In genomic region chr6:166977626-166978550, GRCh38 we compare ENCODE assay signal across 15 cellular contexts.
A peak's percentile ranks its signal among the peaks of the same experiment; 100 is the strongest.
DNase-seq lines count a peak whose midpoint lies in the region; ATAC-seq, FAIRE-seq and TF ChIP-seq lines count a peak whose summit lies in the region.
"Had no signal": no experiment of that assay in that cellular context is flagged by ENCODE, and none has a peak within 500 bp of the region (broad histone marks: within the 10 kb centered on the region; RNA-seq: fewer than 3 reads in every experiment).

No MANE protein-coding gene starts in this region.

- ATAC-seq in GM18511 (IDR thresholded peaks at IDR 0.05; ENCODE audit: unreplicated experiment), result no peak
- no peak for ATAC-seq in HG02588 (IDR thresholded peaks at IDR 0.05; ENCODE audit: unreplicated experiment)
- ATAC-seq in HG02798 (IDR thresholded peaks at IDR 0.05; ENCODE audit: poor library complexity, unreplicated experiment), result no peak

- DNase-seq in GM19239 (ENCODE audit: insufficient read length, low spot score) (no peak), amniotic epithelial cell (ENCODE audit: low read depth) (peak; percentile 36), fibroblast of pulmonary artery (ENCODE audit: low read depth) (peak; percentile 56), T1000 (lab: John Stamatoyannopoulos, UW) (no peak)
- DNase-seq: C1 segment of cervical spinal cord, GOT3, KG1, NCI-H1092, NCI-H1694, NCI-H446 treated with DMSO at 0.1 percent for 48 hours, NCI-H748 treated with DMSO at 0.1 percent for 48 hours had no signal

- no peak overlapping the region for H3K4me3 ChIP-seq in fibroblast of pulmonary artery (replicated peaks; ENCODE audit: low read depth, low read length)

- FAIRE-seq in GM19239 (lab: Jason Lieb, UNC), result peak; percentile 21
- FAIRE-seq: GM12892 had no signal

- no peak for TF ChIP-seq CTCF in fibroblast of pulmonary artery (IDR thresholded peaks at IDR 0.05; ENCODE audit: low read length, missing control alignments)

Comparison
In these comparisons a context has a peak if more than half of its experiments do, and no peak if none do; other contexts are left out.
1. DNase-seq: peak in amniotic epithelial cell (single experiment) and fibroblast of pulmonary artery (single experiment); none in GM19239 (single experiment) and T1000 (single experiment).